In genomic region chr11:112481893-112482292, GRCh38 we compare ENCODE assay signal across 19 cellular contexts.
"Had no signal": no experiment of that assay in that cellular context is flagged by ENCODE, and none has a peak within 500 bp of the region (broad histone marks: within the 10 kb centered on the region; RNA-seq: fewer than 3 reads in every experiment).

No MANE protein-coding gene starts in this region.

- H3K27ac Mint-ChIP-seq: activated CD8-positive, alpha-beta T cell treated with anti-CD3 and anti-CD28 coated beads, Interleukin-2, amount 10 ng/mL, durations not matched to agents 7 days and 5 days; activated naive CD4-positive, alpha-beta T cell treated with anti-CD3 and anti-CD28 coated beads, Interleukin-2, amount 50 U/mL, for 72 hours; nephron; stimulated activated naive CD8-positive, alpha-beta T cell treated with anti-CD3 and anti-CD28 coated beads, Interleukin-15, Interleukin-2, amounts not matched to agents 100 ng/mL and 50 ng/mL, for 24 hours; T-helper 1 cell treated with Interleukin-12 subunit alpha and Interleukin-12 subunit beta and Interleukin-4 antibody, amounts not matched to agents 30 μg/mL and 1 μg/mL, for 36 hours; WTC11 had no signal

- H3K4me1 Mint-ChIP-seq: central memory CD8-positive, alpha-beta T cell; nephron had no signal

- DNase-seq: activated CD4-positive, alpha-beta T cell treated with anti-CD3 and anti-CD28 coated beads for 48 hours; activated CD8-positive, alpha-beta memory T cell treated with anti-CD3 and anti-CD28 coated beads, Interleukin-2, amount 50 U/mL, for 4 hours; activated CD8-positive, alpha-beta T cell treated with anti-CD3 and anti-CD28 coated beads, Interleukin-2, amount 10 ng/mL, durations not matched to agents 7 days and 5 days; activated gamma-delta T cell; activated T-cell treated with anti-CD3 and anti-CD28 coated beads, Interleukin-2, amount 50 U/mL, for 48 hours; cortex of kidney; effector CD8-positive, alpha-beta T cell; foreskin keratinocyte; psoas muscle; sigmoid colon; spleen; upper lobe of left lung had no signal

- H3K36me3 ChIP-seq: sigmoid colon, spleen, upper lobe of left lung had no signal

- H3K36me3 Mint-ChIP-seq: activated naive CD4-positive, alpha-beta T cell treated with anti-CD3 and anti-CD28 coated beads, Interleukin-2, amount 50 U/mL, for 72 hours; brain; WTC11 had no signal

- H3K4me3 Mint-ChIP-seq: activated CD8-positive, alpha-beta T cell treated with anti-CD3 and anti-CD28 coated beads, Interleukin-2, amount 10 ng/mL, durations not matched to agents 7 days and 5 days; brain; central memory CD8-positive, alpha-beta T cell; nephron; stimulated activated naive CD8-positive, alpha-beta T cell treated with anti-CD3 and anti-CD28 coated beads, Interleukin-15, Interleukin-2, amounts not matched to agents 100 ng/mL and 50 ng/mL, for 24 hours; T-helper 1 cell treated with Interleukin-12 subunit alpha and Interleukin-12 subunit beta and Interleukin-4 antibody, amounts not matched to agents 30 μg/mL and 1 μg/mL, for 36 hours; WTC11 had no signal

- H3K9me3 ChIP-seq: psoas muscle, sigmoid colon, spleen, upper lobe of left lung had no signal

- H3K27me3 ChIP-seq: foreskin keratinocyte, sigmoid colon, spleen, upper lobe of left lung had no signal

- H3K4me3 ChIP-seq: psoas muscle, sigmoid colon, spleen, upper lobe of left lung had no signal

- H3K27ac ChIP-seq: foreskin keratinocyte, psoas muscle, sigmoid colon, spleen, upper lobe of left lung had no signal

- ATAC-seq: activated CD8-positive, alpha-beta T cell treated with anti-CD3 and anti-CD28 coated beads, Interleukin-2, amount 10 ng/mL, durations not matched to agents 7 days and 5 days; activated naive CD4-positive, alpha-beta T cell treated with anti-CD3 and anti-CD28 coated beads, Interleukin-2, amount 50 U/mL, for 72 hours; foreskin keratinocyte; psoas muscle; WTC11 had no signal

- H3K27me3 Mint-ChIP-seq: stimulated activated naive CD8-positive, alpha-beta T cell treated with anti-CD3 and anti-CD28 coated beads, Interleukin-15, Interleukin-2, amounts not matched to agents 100 ng/mL and 50 ng/mL, for 24 hours had no signal

- H3K9me3 Mint-ChIP-seq: activated naive CD4-positive, alpha-beta T cell treated with anti-CD3 and anti-CD28 coated beads, Interleukin-2, amount 50 U/mL, for 72 hours; central memory CD8-positive, alpha-beta T cell; stimulated activated naive CD8-positive, alpha-beta T cell treated with anti-CD3 and anti-CD28 coated beads, Interleukin-15, Interleukin-2, amounts not matched to agents 100 ng/mL and 50 ng/mL, for 24 hours; T-helper 1 cell treated with Interleukin-12 subunit alpha and Interleukin-12 subunit beta and Interleukin-4 antibody, amounts not matched to agents 30 μg/mL and 1 μg/mL, for 36 hours; WTC11 had no signal

- H3K4me1 ChIP-seq: psoas muscle, sigmoid colon, spleen, upper lobe of left lung had no signal
